Comparison of ENCODE assay signal across 8 cellular contexts in the genomic region with DNA sequence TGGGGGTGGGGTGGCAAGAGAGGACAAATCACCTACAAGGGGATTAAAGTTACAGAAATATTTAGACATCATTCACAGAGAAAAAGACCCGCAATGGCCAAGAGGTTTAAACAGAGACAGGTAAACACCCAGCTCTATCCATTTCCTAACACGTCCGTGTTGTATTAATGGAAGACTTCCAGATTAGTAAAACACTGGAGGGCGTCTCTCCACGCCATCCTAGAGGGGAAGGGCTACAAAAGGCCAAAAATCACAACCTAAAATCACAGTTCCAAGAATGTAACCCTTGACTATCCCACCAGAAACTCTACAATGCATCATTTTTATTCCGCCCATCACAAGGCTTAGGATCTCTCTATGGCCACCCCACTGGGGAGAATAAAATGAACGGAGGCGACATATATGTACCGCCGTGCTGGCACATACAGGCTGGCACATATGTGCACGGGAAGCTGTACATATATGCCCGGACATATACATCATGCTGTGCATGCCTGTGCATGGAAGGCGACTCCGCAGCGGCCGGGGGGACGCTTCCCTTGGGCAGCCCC. TPM values are rescaled to one million over a fixed set of nuclear protein-coding genes. Genes with fewer than 3 reads are reported as not detected.
DNase-seq lines count a peak whose midpoint lies in the region; ATAC-seq and TF ChIP-seq lines count a peak whose summit lies in the region.

No MANE protein-coding gene starts in this region.

- H2AFZ ChIP-seq in GM23248, result peak overlapping the region; percentile 60
- no peak overlapping the region for H2AFZ ChIP-seq in Karpas-422 (ENCODE audit: low read length)

- DNase-seq in AG10803 (ENCODE audit: low read depth) (no peak), GM23248 (no peak), SW480 (ENCODE audit: low spot score) (peak; percentile 43), left cardiac atrium (no peak), Karpas-422 (no peak), EL (no peak)
- DNase-seq in stimulated activated effector memory CD8-positive, alpha-beta T cell treated with anti-CD3 and anti-CD28 coated beads, Interleukin-12 subunit alpha, Interleukin-12 subunit beta, amount 100 ng/mL, for 72 hours (ENCODE audit: low spot score in 2 of 2), result no peak

- whole genome bisulfite sequencing in GM23248 (ENCODE audit: low coverage in 1 of 2, low lambda C conversion rate in 2 of 2, missing lambda C conversion rate in 2 of 2), 2 experiments, result 8% methylated on average over 17 of the region's 17 CpGs

- H3K36me3 ChIP-seq in GM23248 (ENCODE audit: low read depth), result no peaks in the 10 kb centered on the region
- no peaks in the 10 kb centered on the region for H3K36me3 ChIP-seq in Karpas-422 (ENCODE audit: insufficient read depth, low read length)

- H3K4me1 Mint-ChIP-seq in stimulated activated effector memory CD8-positive, alpha-beta T cell treated with anti-CD3 and anti-CD28 coated beads, Interleukin-12 subunit alpha, Interleukin-12 subunit beta, amount 100 ng/mL, for 72 hours, result no peaks in the 10 kb centered on the region

- no peaks in the 10 kb centered on the region for H4K20me1 ChIP-seq in GM23248 (ENCODE audit: insufficient read depth)
- H4K20me1 ChIP-seq in Karpas-422 (ENCODE audit: insufficient read depth, low read depth, low read length), result no peaks in the 10 kb centered on the region

- ATAC-seq in left cardiac atrium (peak; percentile 5 to 24), HG02798 (IDR thresholded peaks at IDR 0.05; ENCODE audit: poor library complexity, unreplicated experiment) (no peak)
- ATAC-seq in stimulated activated effector memory CD8-positive, alpha-beta T cell treated with anti-CD3 and anti-CD28 coated beads, Interleukin-12 subunit alpha, Interleukin-12 subunit beta, amount 100 ng/mL, for 72 hours, result peak; percentile 28

- no peaks in the 10 kb centered on the region for H3K4me1 ChIP-seq in GM23248 (ENCODE audit: insufficient read depth)
- no peaks in the 10 kb centered on the region for H3K4me1 ChIP-seq in Karpas-422 (ENCODE audit: low read length)

- H3K9me2 ChIP-seq in GM23248 (ENCODE audit: insufficient read depth) (no peaks in the 10 kb centered on the region), Karpas-422 (replicated peaks; ENCODE audit: insufficient read depth, low read length) (no peaks in the 10 kb centered on the region)

- H3K9ac ChIP-seq in GM23248, result no peak overlapping the region
- no peak overlapping the region for H3K9ac ChIP-seq in Karpas-422 (ENCODE audit: low read length)

- intact Hi-C loops in left cardiac atrium (cut with DNase I), result no loop called here

- in situ Hi-C loops in GM23248 (cut with MboI), result no loop called here

- TF ChIP-seq CTCF in AG10803 (conservative IDR thresholded peaks at IDR 0.05; ENCODE audit: low read length), result no peak

- H3K4me3 ChIP-seq in AG10803 (ENCODE audit: low read length) (peak overlapping the region; percentile 51), GM23248 (peak overlapping the region; percentile 70), Karpas-422 (ENCODE audit: low read length) (no peak overlapping the region)

- H3F3A ChIP-seq in GM23248 (ENCODE audit: insufficient read depth), result no peaks in the 10 kb centered on the region

- H3K79me2 ChIP-seq in GM23248 (ENCODE audit: insufficient read depth) (no peaks in the 10 kb centered on the region), Karpas-422 (ENCODE audit: low read length) (no peaks in the 10 kb centered on the region)

- no peak overlapping the region for H3K27ac Mint-ChIP-seq in stimulated activated effector memory CD8-positive, alpha-beta T cell treated with anti-CD3 and anti-CD28 coated beads, Interleukin-12 subunit alpha, Interleukin-12 subunit beta, amount 100 ng/mL, for 72 hours

- H3K4me3 Mint-ChIP-seq in stimulated activated effector memory CD8-positive, alpha-beta T cell treated with anti-CD3 and anti-CD28 coated beads, Interleukin-12 subunit alpha, Interleukin-12 subunit beta, amount 100 ng/mL, for 72 hours, result peak overlapping the region; percentile 29

- peak overlapping the region; percentile 61 for H3K4me2 ChIP-seq in GM23248 (ENCODE audit: unreplicated experiment)
- no peak overlapping the region for H3K4me2 ChIP-seq in Karpas-422 (ENCODE audit: low read depth, low read length, poor library complexity, severe bottlenecking)

- H3K9me3 ChIP-seq in GM23248 (ENCODE audit: low read depth), result no peaks in the 10 kb centered on the region
- peaks cover 13% of the 10 kb centered on the region; the same call in 1 of the 2 replicates for H3K9me3 ChIP-seq in Karpas-422 (ENCODE audit: low read length)

- H3K9me3 Mint-ChIP-seq in stimulated activated effector memory CD8-positive, alpha-beta T cell treated with anti-CD3 and anti-CD28 coated beads, Interleukin-12 subunit alpha, Interleukin-12 subunit beta, amount 100 ng/mL, for 72 hours, result no peaks in the 10 kb centered on the region

- H3K27me3 ChIP-seq in GM23248 (replicated peaks; ENCODE audit: insufficient read depth), result peaks cover 22% of the 10 kb centered on the region; the same call in 1 of the 2 replicates
- H3K27me3 ChIP-seq in Karpas-422 (ENCODE audit: low read length), result no peaks in the 10 kb centered on the region

- H3K27ac ChIP-seq in GM23248 (no peak overlapping the region), Karpas-422 (ENCODE audit: low read length) (no peak overlapping the region)

- no peaks in the 10 kb centered on the region for H3K36me3 Mint-ChIP-seq in stimulated activated effector memory CD8-positive, alpha-beta T cell treated with anti-CD3 and anti-CD28 coated beads, Interleukin-12 subunit alpha, Interleukin-12 subunit beta, amount 100 ng/mL, for 72 hours

RNA-seq across cellular contexts. Expression of a gene that starts 0.8 kb away (rescaled TPM):
- not detected in 2 replicates for total RNA-seq in GM23248 (2014; rRNA removed; shearing (Covaris generic))
- polyA plus RNA-seq in GM23248 (2016; fragmentation: Nextera tagmentation; extraction: Ambion mirVana), result 0.04 TPM in 1 of 2 replicates, not detected in the other
- total RNA-seq in left cardiac atrium, result 1 to 10 TPM; 2.7 to 3.5 TPM
- not detected in 2 replicates for total RNA-seq in Karpas-422 (2014; rRNA removed; shearing (Covaris generic); ENCODE audit: low replicate concordance)
